In genomic region chr7:6384327-6384726, GRCh38 we compare ENCODE assay signal across 11 cellular contexts. TPM values are rescaled to one million over a fixed set of nuclear protein-coding genes. Genes with fewer than 3 reads are reported as not detected.
DNase-seq lines count a peak whose midpoint lies in the region; ATAC-seq and TF ChIP-seq lines count a peak whose summit lies in the region.
"Had no signal": no experiment of that assay in that cellular context is flagged by ENCODE, and none has a peak within 500 bp of the region (broad histone marks: within the 10 kb centered on the region; RNA-seq: fewer than 3 reads in every experiment).

No MANE protein-coding gene starts in this region.

- in situ Hi-C loops in GM13976 (cut with MboI; ENCODE audit: low sequenced_read_pairs, unreplicated experiment), result no loop called here

- no peaks in the 10 kb centered on the region for H3K9me3 ChIP-seq in cardiac muscle cell (ENCODE audit: low read depth)
- H3K9me3 ChIP-seq in muscle layer of duodenum (ENCODE audit: control insufficient read depth in 1 of 2, low read length in 2 of 2), result no peaks in the 10 kb centered on the region

- H3K36me3 ChIP-seq in cardiac muscle cell (peaks cover 6% of the 10 kb centered on the region), muscle layer of duodenum (ENCODE audit: control insufficient read depth in 1 of 2, insufficient read depth in 2 of 2, low read length in 2 of 2) (peaks cover 11 to 13% of the 10 kb centered on the region in 2 donors), urinary bladder (ENCODE audit: insufficient read depth) (peaks cover 2% of the 10 kb centered on the region)

- 83% methylated on average over 4 of the region's 4 CpGs for WGBS in urinary bladder

- H3K4me1 ChIP-seq in cardiac muscle cell (ENCODE audit: low read depth) (peaks cover 8% of the 10 kb centered on the region), muscle layer of duodenum (ENCODE audit: control insufficient read depth in 1 of 2, insufficient read depth in 2 of 2, low read length in 2 of 2) (peaks cover 25 to 62% of the 10 kb centered on the region in 2 donors), urinary bladder (ENCODE audit: insufficient read depth) (peaks cover 1% of the 10 kb centered on the region)

- DNase-seq in cardiac muscle cell (ENCODE audit: low read depth in 1 of 2, low spot score in 1 of 2) (no peak), left ventricle myocardium superior (no peak), coronary artery (ENCODE audit: low spot score) (no peak), SK-N-DZ (ENCODE audit: low spot score) (no peak), GM13976 (ENCODE audit: low spot score) (no peak)
- DNase-seq: central memory CD4-positive, alpha-beta T cell; SIG-M5; stimulated activated CD4-positive, alpha-beta T cell treated with anti-CD3 and anti-CD28 coated beads, Interleukin-4, amount 100 ng/mL, for 4 hours had no signal

- intact Hi-C loops in left ventricle myocardium superior (cut with micrococcal nuclease), result no loop called here

- TF ChIP-seq CTCF in cardiac muscle cell (IDR thresholded peaks at IDR 0.05; ENCODE audit: low read depth, low read length), result no peak
- no peak for TF ChIP-seq CTCF in coronary artery (IDR thresholded peaks at IDR 0.05)
- TF ChIP-seq CTCF in GM13976 (IDR thresholded peaks at IDR 0.05; ENCODE audit: borderline replicate concordance, control extremely low read depth, extremely low read depth, insufficient read depth, missing control alignments), result no peak

- ATAC-seq in left ventricle myocardium superior (no peak), HG03571 (IDR thresholded peaks at IDR 0.05; ENCODE audit: unreplicated experiment) (no peak)

- H3K4me3 ChIP-seq in cardiac muscle cell (no peak overlapping the region), coronary artery (peak overlapping the region; percentile 4), muscle layer of duodenum (ENCODE audit: low read depth in 1 of 2, low read length in 2 of 2) (no peak overlapping the region), urinary bladder (ENCODE audit: low read depth, low read length) (no peak overlapping the region)

- H3K27ac ChIP-seq in cardiac muscle cell, result peak overlapping the region; percentile 34
- peak overlapping the region; percentile 26 to 46 for H3K27ac ChIP-seq in coronary artery
- H3K27ac ChIP-seq in muscle layer of duodenum (ENCODE audit: low read length), result peak overlapping the region; percentile 60
- peak overlapping the region; percentile 53 for H3K27ac ChIP-seq in urinary bladder (ENCODE audit: low read depth)

- H3K27me3 ChIP-seq in cardiac muscle cell (no peaks in the 10 kb centered on the region), muscle layer of duodenum (ENCODE audit: low read depth, low read length) (no peaks in the 10 kb centered on the region)

RNA-seq across cellular contexts. Expression of gene RAC1, which starts 10.0 kb away (rescaled TPM):
- 48.9 and 66.4 TPM in 2 replicates for total RNA-seq in cardiac muscle cell
- polyA plus RNA-seq in cardiac muscle cell, result 320 and 353 TPM in 2 replicates
- 140 TPM for total RNA-seq in left ventricle myocardium superior
- total RNA-seq in urinary bladder, result 54.8 TPM
- 205 TPM for polyA plus RNA-seq in urinary bladder
- polyA plus RNA-seq in SK-N-DZ (2014; cell fraction: cytosol; rRNA removed), result 47.7 and 48.1 TPM in 2 replicates
- 26.3 and 38.1 TPM in 2 replicates for polyA plus RNA-seq in SK-N-DZ (2014; cell fraction: nucleus; rRNA removed)

RNA-seq across cellular contexts. Expression of gene FAM220A, which starts 35.6 kb away (rescaled TPM):
- total RNA-seq in cardiac muscle cell (15.2 and 21.4 TPM in 2 replicates), left ventricle myocardium superior (35.5 TPM), urinary bladder (25.7 TPM)
- polyA plus RNA-seq in cardiac muscle cell (9.7 and 10.2 TPM in 2 replicates), urinary bladder (26.9 TPM)
- polyA plus RNA-seq in SK-N-DZ (2014; cell fraction: cytosol; rRNA removed), result 20.8 and 23.4 TPM in 2 replicates
- 8.6 and 11.3 TPM in 2 replicates for polyA plus RNA-seq in SK-N-DZ (2014; cell fraction: nucleus; rRNA removed)
